11 cellular contexts compared by ENCODE assay signal in the genomic region with DNA sequence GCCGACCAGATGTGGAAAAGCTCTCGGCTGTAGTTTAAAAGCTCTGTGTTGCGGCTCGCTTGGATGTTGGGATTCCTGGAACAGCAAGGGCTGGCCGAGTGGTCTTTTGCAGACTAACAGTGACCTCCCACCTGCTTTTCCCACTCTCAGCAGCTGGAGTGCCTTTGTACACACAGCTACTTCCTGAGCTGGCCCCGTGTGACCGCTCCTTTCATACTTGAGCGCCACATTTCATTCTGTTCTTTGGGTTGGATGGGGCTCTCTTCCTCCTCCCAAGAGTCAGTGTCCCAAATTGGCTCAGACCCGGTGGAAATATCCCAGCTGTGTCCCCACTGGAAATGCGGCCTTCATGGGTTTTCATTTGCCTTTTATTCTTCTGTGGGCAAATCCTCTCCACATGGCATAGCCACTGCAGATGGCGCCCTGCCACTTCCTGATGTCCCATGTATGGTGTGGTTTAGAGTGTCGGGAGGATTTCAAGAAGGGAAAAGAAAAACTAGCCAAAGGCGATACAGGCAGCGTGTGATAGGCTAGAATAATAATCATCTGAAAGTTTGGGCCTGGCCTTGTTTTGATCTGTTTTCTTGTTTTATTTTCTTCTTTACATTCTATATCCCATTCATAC.
DNase-seq lines count a peak whose midpoint lies in the region; ATAC-seq and TF ChIP-seq lines count a peak whose summit lies in the region.
"Had no signal": no experiment of that assay in that cellular context is flagged by ENCODE, and none has a peak within 500 bp of the region (broad histone marks: within the 10 kb centered on the region; RNA-seq: fewer than 3 reads in every experiment).

No MANE protein-coding gene starts in this region.

- H3K36me3 ChIP-seq in Caco-2 (ENCODE audit: control insufficient read depth, insufficient read depth, low read length) (no peaks in the 10 kb centered on the region), WERI-Rb-1 (peaks cover 3% of the 10 kb centered on the region; the same call in 1 of the 2 replicates), mesenchymal stem cell (ENCODE audit: control insufficient read depth in 1 of 2, insufficient read depth in 2 of 2, low read depth in 1 of 2, low read length in 2 of 2) (peaks cover 0 to 12% of the 10 kb centered on the region in 2 experiments), OCI-LY7 (ENCODE audit: insufficient read depth, low read length) (no peaks in the 10 kb centered on the region), ovary (no peaks in the 10 kb centered on the region)
- H3K36me3 ChIP-seq: breast epithelium had no signal

- no TSS peak for BruUV-seq in Caco-2 (replicated peaks; lab: Mats Ljungman, UMichigan)
- BruUV-seq in OCI-LY7 (replicated peaks; lab: Mats Ljungman, UMichigan) = no TSS peak

- no peak for TF ChIP-seq POLR2A in ovary (IDR thresholded peaks at IDR 0.05)

- 83% methylated on average over 12 of the region's 14 CpGs for WGBS in mesenchymal stem cell
- WGBS in ovary, 3 donors = 74 to 87% (median 83%) methylated on average over 14 of the region's 14 CpGs

- intact Hi-C loops in Caco-2 (cut with micrococcal nuclease; ENCODE audit: unreplicated experiment) (loop anchor here (2.0 to 5.0 kb wide), 2 partner anchors 19 to 91 kb away; no protein-coding TSS in a partner anchor), OCI-LY7 (cut with micrococcal nuclease; ENCODE audit: unreplicated experiment) (no loop called here), ovary (cut with DNase I) (no loop called here)

- H2AK5ac ChIP-seq in mesenchymal stem cell (ENCODE audit: low read length, severe bottlenecking) = peak overlapping the region; percentile 50

- CTCF ChIA-PET in Caco-2 (lab: Charles Lee) (interaction anchor here (0.6 kb wide), 2 partner anchors 22 to 275 kb away, joined by 3 read pairs; no protein-coding TSS in a partner anchor), OCI-LY7 (lab: Charles Lee; ENCODE audit: unreplicated experiment) (no interaction called here)

- ATAC-seq in GM18873 (IDR thresholded peaks at IDR 0.05; ENCODE audit: low FRiP score, unreplicated experiment) = no peak

- H3K4me3 Mint-ChIP-seq in Caco-2 (ENCODE audit: unreplicated experiment) = peak overlapping the region; percentile 86

- H2BK15ac ChIP-seq in mesenchymal stem cell (ENCODE audit: low read depth, poor library complexity, severe bottlenecking) = no peak overlapping the region

- no peaks in the 10 kb centered on the region for H3K27me3 Mint-ChIP-seq in Caco-2 (ENCODE audit: insufficient read depth, unreplicated experiment)

- no peak overlapping the region for H3K23ac ChIP-seq in mesenchymal stem cell (ENCODE audit: low read length in 2 of 2)

- no peaks in the 10 kb centered on the region for H3K4me1 Mint-ChIP-seq in Caco-2 (ENCODE audit: low read depth, unreplicated experiment)

- no peak overlapping the region for H4K8ac ChIP-seq in mesenchymal stem cell (ENCODE audit: low read length)

- TF ChIP-seq EP300 in ovary (IDR thresholded peaks at IDR 0.05) = no peak

- H3K18ac ChIP-seq in mesenchymal stem cell (ENCODE audit: low read depth in 1 of 2, low read length in 2 of 2) = no peak overlapping the region

- no peak overlapping the region for H2BK5ac ChIP-seq in mesenchymal stem cell (ENCODE audit: low read depth, low read length, poor library complexity, severe bottlenecking)

- no peaks in the 10 kb centered on the region for H3K9me3 ChIP-seq in Caco-2
- no peaks in the 10 kb centered on the region for H3K9me3 ChIP-seq in WERI-Rb-1 (ENCODE audit: severe bottlenecking)
- no peaks in the 10 kb centered on the region for H3K9me3 ChIP-seq in mesenchymal stem cell (ENCODE audit: control insufficient read depth, low read length)
- H3K9me3 ChIP-seq in OCI-LY7 (ENCODE audit: low read length) = no peaks in the 10 kb centered on the region
- no peaks in the 10 kb centered on the region for H3K9me3 ChIP-seq in ovary
- H3K9me3 ChIP-seq: breast epithelium, mucosa of descending colon had no signal

- no peaks in the 10 kb centered on the region for H3K36me3 Mint-ChIP-seq in Caco-2 (ENCODE audit: insufficient read depth, unreplicated experiment)

- no peak overlapping the region for H3K9ac ChIP-seq in mesenchymal stem cell (ENCODE audit: low read length)

- H3K79me2 ChIP-seq in OCI-LY7 (ENCODE audit: insufficient read depth, low read depth, low read length) = no peaks in the 10 kb centered on the region

- H2BK12ac ChIP-seq in mesenchymal stem cell (ENCODE audit: low read length in 2 of 2) = no peak overlapping the region

- DNase-seq in Caco-2 (peak in 1 of 2 experiments; percentile 22), M059J (ENCODE audit: low read depth) (peak; percentile 26), WERI-Rb-1 (peak; percentile 25), mesenchymal stem cell (no peak), AG08395 (ENCODE audit: low spot score) (no peak), OCI-LY7 (ENCODE audit: low spot score) (no peak), ovary (no peak)

- H3K79me1 ChIP-seq in mesenchymal stem cell (replicated peaks; ENCODE audit: low read length, poor library complexity, severe bottlenecking) = peaks cover 25% of the 10 kb centered on the region

- no peak overlapping the region for H3K4ac ChIP-seq in mesenchymal stem cell (ENCODE audit: low read depth in 1 of 2, low read length in 2 of 2)

- H3K4me1 ChIP-seq in Caco-2 = peaks cover 63% of the 10 kb centered on the region
- peaks cover 19% of the 10 kb centered on the region for H3K4me1 ChIP-seq in mesenchymal stem cell (ENCODE audit: control insufficient read depth, insufficient read depth, low read depth, low read length)
- no peaks in the 10 kb centered on the region for H3K4me1 ChIP-seq in OCI-LY7 (ENCODE audit: insufficient read depth, low read length, poor library complexity, severe bottlenecking)
- H3K4me1 ChIP-seq in ovary (ENCODE audit: insufficient read depth) = peaks cover 9% of the 10 kb centered on the region
- H3K4me1 ChIP-seq: breast epithelium had no signal

- TF ChIP-seq CTCF in Caco-2 (IDR thresholded peaks at IDR 0.05; ENCODE audit: insufficient read depth in 1 of 2, low read depth in 1 of 2, low read length in 1 of 2, severe bottlenecking in 1 of 2, unreplicated experiment in 1 of 2) (no peak), WERI-Rb-1 (IDR thresholded peaks at IDR 0.05; ENCODE audit: low read depth, low read length) (no peak), OCI-LY7 (conservative IDR thresholded peaks at IDR 0.05; ENCODE audit: low read length) (no peak), ovary (IDR thresholded peaks at IDR 0.05) (no peak)

- H3K14ac ChIP-seq in mesenchymal stem cell (ENCODE audit: low read length in 2 of 2) = no peak overlapping the region

- H3K9me3 Mint-ChIP-seq in Caco-2 (ENCODE audit: unreplicated experiment) = no peaks in the 10 kb centered on the region

- peak overlapping the region; percentile 47 for H3K4me3 ChIP-seq in Caco-2 (ENCODE audit: low read depth, low read length)
- no peak overlapping the region for H3K4me3 ChIP-seq in WERI-Rb-1 (ENCODE audit: low read depth, low read length)
- no peak overlapping the region for H3K4me3 ChIP-seq in mesenchymal stem cell (ENCODE audit: insufficient read depth in 1 of 2, low read depth in 1 of 2, low read length in 2 of 2)
- no peak overlapping the region for H3K4me3 ChIP-seq in OCI-LY7 (ENCODE audit: low read depth, low read length, poor library complexity, severe bottlenecking)
- H3K4me3 ChIP-seq in ovary = no peak overlapping the region
- H3K4me3 ChIP-seq: breast epithelium, mucosa of descending colon had no signal

- H4K20me1 ChIP-seq in OCI-LY7 (ENCODE audit: insufficient read depth, low read length) = no peaks in the 10 kb centered on the region; the same call in 1 of the 2 replicates

- H3K4me2 ChIP-seq in mesenchymal stem cell (ENCODE audit: low read length, poor library complexity, severe bottlenecking) = no peak overlapping the region
- no peak overlapping the region for H3K4me2 ChIP-seq in OCI-LY7 (ENCODE audit: low read length)

- POLR2A ChIA-PET in Caco-2 (lab: Charles Lee) (interaction anchor here (1.1 kb wide), 1 partner anchor 90 kb away, joined by 3 read pairs; no protein-coding TSS in a partner anchor), OCI-LY7 (lab: Charles Lee) (interaction anchor here (0.6 kb wide), 1 partner anchor 195 kb away, joined by 5 read pairs; no protein-coding TSS in a partner anchor)

- H3K27me3 ChIP-seq in Caco-2 (replicated peaks; ENCODE audit: control insufficient read depth, insufficient read depth, low read length) (no peaks in the 10 kb centered on the region), WERI-Rb-1 (ENCODE audit: insufficient read depth, low read depth, severe bottlenecking) (no peaks in the 10 kb centered on the region), mesenchymal stem cell (ENCODE audit: control insufficient read depth in 1 of 2, insufficient read depth in 1 of 2, low read length in 2 of 2) (no peaks in the 10 kb centered on the region), ovary (no peaks in the 10 kb centered on the region)
- H3K27me3 ChIP-seq: breast epithelium had no signal

- H2AFZ ChIP-seq in mesenchymal stem cell (ENCODE audit: low read depth, low read length) = no peak overlapping the region
- H2AFZ ChIP-seq in OCI-LY7 (ENCODE audit: low read length) = no peak overlapping the region

- H3K9me2 ChIP-seq in OCI-LY7 (ENCODE audit: insufficient read depth, low read length) = no peaks in the 10 kb centered on the region

- no peak overlapping the region for H2BK120ac ChIP-seq in mesenchymal stem cell (ENCODE audit: low read depth, low read length)

- H3K27ac ChIP-seq in WERI-Rb-1 = no peak overlapping the region
- H3K27ac ChIP-seq in mesenchymal stem cell (ENCODE audit: low read length, poor library complexity, severe bottlenecking) = peak overlapping the region; percentile 8
- H3K27ac ChIP-seq in OCI-LY7 (ENCODE audit: low read depth, low read length, poor library complexity, severe bottlenecking) = no peak overlapping the region
- H3K27ac ChIP-seq in ovary = no peak overlapping the region
- H3K27ac ChIP-seq: HL-60 had no signal

- no peak overlapping the region for H4K91ac ChIP-seq in mesenchymal stem cell (ENCODE audit: low read length)

- H3K27ac Mint-ChIP-seq in Caco-2 (ENCODE audit: unreplicated experiment) = peak overlapping the region; percentile 96

Comparison
In these comparisons a context has a peak if more than half of its experiments do, and no peak if none do; other contexts are left out.
1. DNase-seq: peak in M059J (single experiment) and WERI-Rb-1 (single experiment); none in mesenchymal stem cell (single experiment), AG08395 (single experiment), OCI-LY7 (single experiment) and ovary (0 of 5).